ENCODE assay signal across 22 cellular contexts in genomic region chr13:49354719-49355118, GRCh38.
A peak's percentile ranks its signal among the peaks of the same experiment; 100 is the strongest.
DNase-seq lines count a peak whose midpoint lies in the region; ATAC-seq and TF ChIP-seq lines count a peak whose summit lies in the region.
"Had no signal": no experiment of that assay in that cellular context is flagged by ENCODE, and none has a peak within 500 bp of the region (broad histone marks: within the 10 kb centered on the region; RNA-seq: fewer than 3 reads in every experiment).

No MANE protein-coding gene starts in this region.

- no peaks in the 10 kb centered on the region for H4K20me1 ChIP-seq in SK-N-SH (ENCODE audit: insufficient read depth)

- no peaks in the 10 kb centered on the region for H3K79me2 ChIP-seq in SK-N-SH (ENCODE audit: insufficient read depth)

- H3K27ac ChIP-seq in SK-N-SH (ENCODE audit: low read depth in 2 of 2, low read length in 1 of 2): peak overlapping the region; percentile 31 to 92; a peak in 2 of 4 replicates
- peak overlapping the region; percentile 49 for H3K27ac ChIP-seq in vagina
- H3K27ac ChIP-seq: 22Rv1, PC-9, SJCRH30 had no signal

- POLR2A ChIA-PET in SK-N-SH (lab: Yijun Ruan, JAX): no interaction called here
- POLR2A ChIA-PET in GM10248 (lab: Yijun Ruan, JAX): no interaction called here

- CTCF ChIA-PET in SK-N-SH (lab: Yijun Ruan, JAX) (no interaction called here), GM10248 (lab: Yijun Ruan, JAX) (no interaction called here)

- peaks cover 29% of the 10 kb centered on the region for H3F3A ChIP-seq in SK-N-SH (replicated peaks; ENCODE audit: insufficient read depth)

- no peaks in the 10 kb centered on the region for H3K9me2 ChIP-seq in SK-N-SH

- TF ChIP-seq CTCF in SK-N-SH (IDR thresholded peaks at IDR 0.05): no peak
- TF ChIP-seq CTCF in fibroblast of the aortic adventitia (IDR thresholded peaks at IDR 0.05; ENCODE audit: insufficient read depth, low read length): no peak
- no peak for TF ChIP-seq CTCF in vagina (IDR thresholded peaks at IDR 0.05)
- no peak for TF ChIP-seq CTCF in GM10248 (IDR thresholded peaks at IDR 0.05; ENCODE audit: control extremely low read depth, extremely low read depth, low read depth, missing control alignments)

- no peak for ATAC-seq in SK-N-SH treated with all-trans-retinoic acid at 6 μM for 48 hours
- ATAC-seq: Right ventricle myocardium inferior had no signal

- no peaks in the 10 kb centered on the region for H3K27me3 ChIP-seq in SK-N-SH (ENCODE audit: insufficient read depth)
- H3K27me3 ChIP-seq in vagina: no peaks in the 10 kb centered on the region
- H3K27me3 ChIP-seq: SJCRH30 had no signal

- no peak for TF ChIP-seq EP300 in SK-N-SH (IDR thresholded peaks at IDR 0.05; ENCODE audit: borderline replicate concordance in 1 of 2, low read depth in 1 of 2, low read length in 1 of 2)

- no peak for TF ChIP-seq POLR2A in vagina (IDR thresholded peaks at IDR 0.05)

- peaks cover 0 to 24% of the 10 kb centered on the region in 2 experiments; a peak in 2 of 4 replicates for H3K4me1 ChIP-seq in SK-N-SH (ENCODE audit: control insufficient read depth in 1 of 2, insufficient read depth in 2 of 2, low read depth in 1 of 2, low read length in 1 of 2)
- H3K4me1 ChIP-seq in vagina: peaks cover 5% of the 10 kb centered on the region
- H3K4me1 ChIP-seq: SJCRH30 had no signal

- H3K9me3 ChIP-seq in SK-N-SH (no peaks in the 10 kb centered on the region), vagina (no peaks in the 10 kb centered on the region)
- H3K9me3 ChIP-seq: SJCRH30 had no signal

- H2AFZ ChIP-seq in SK-N-SH (ENCODE audit: low read depth): no peak overlapping the region
- H2AFZ ChIP-seq: PC-9 had no signal

- no peak for DNase-seq in SK-N-SH
- peak; percentile 50 for DNase-seq in dedifferentiated amniotic fluid mesenchymal stem cell (ENCODE audit: extremely low spot score)
- peak; percentile 58 for DNase-seq in fibroblast of the aortic adventitia (ENCODE audit: low read depth)
- DNase-seq in vagina (ENCODE audit: extremely low spot score in 2 of 2): no peak
- DNase-seq in GM10248 (ENCODE audit: extremely low spot score): no peak
- DNase-seq in SW 1271 (lab: John Stamatoyannopoulos, UW): no peak
- DNase-seq in NCI-H2081 (lab: John Stamatoyannopoulos, UW): no peak
- DNase-seq: Calu3, DMS79 treated with DMSO at 0.1 percent for 48 hours, GF-D8, KBM-7, MV-4-11, NCI-H1105, NCI-H146, NCI-H1930, NCI-H446 treated with DMSO at 0.1 percent for 48 hours, NCI-H526 treated with DMSO at 0.1 percent for 48 hours, PC-9, SJCRH30 had no signal

- no peak for TF ChIP-seq RAD21 in SK-N-SH (IDR thresholded peaks at IDR 0.05; ENCODE audit: low read length)

- no peak overlapping the region for H3K4me2 ChIP-seq in SK-N-SH
- H3K4me2 ChIP-seq: PC-9 had no signal

- WGBS in SK-N-SH (ENCODE audit: low lambda C conversion rate): 75% methylated on average over 1 of the region's 1 CpG

- H3K36me3 ChIP-seq in SK-N-SH (replicated peaks in 1 of 2; ENCODE audit: control insufficient read depth in 1 of 2, insufficient read depth in 2 of 2, low read length in 1 of 2) (peaks cover 0 to 3% of the 10 kb centered on the region in 2 experiments), vagina (peaks cover 0 to 17% of the 10 kb centered on the region in 2 donors)
- H3K36me3 ChIP-seq: SJCRH30 had no signal

- H3K9ac ChIP-seq in SK-N-SH: no peak overlapping the region

- intact Hi-C loops in vagina (cut with DNase I): no loop called here

- H3K4me3 ChIP-seq in SK-N-SH (ENCODE audit: low read depth in 2 of 2, low read length in 1 of 2): no peak overlapping the region
- H3K4me3 ChIP-seq in fibroblast of the aortic adventitia (ENCODE audit: low read depth, low read length): no peak overlapping the region
- H3K4me3 ChIP-seq in vagina: no peak overlapping the region
- H3K4me3 ChIP-seq: PC-9, SJCRH30 had no signal

TF ChIP-seq in SK-N-SH, 30 proteins besides CTCF, POLR2A, EP300 and RAD21:
- TF ChIP-seq NFIC (IDR thresholded peaks at IDR 0.05; ENCODE audit: borderline replicate concordance) (no peak), MXI1 (IDR thresholded peaks at IDR 0.05; ENCODE audit: low read depth, low read length) (no peak), ELF1 (IDR thresholded peaks at IDR 0.05) (no peak)
- TF ChIP-seq, protein P1, sequence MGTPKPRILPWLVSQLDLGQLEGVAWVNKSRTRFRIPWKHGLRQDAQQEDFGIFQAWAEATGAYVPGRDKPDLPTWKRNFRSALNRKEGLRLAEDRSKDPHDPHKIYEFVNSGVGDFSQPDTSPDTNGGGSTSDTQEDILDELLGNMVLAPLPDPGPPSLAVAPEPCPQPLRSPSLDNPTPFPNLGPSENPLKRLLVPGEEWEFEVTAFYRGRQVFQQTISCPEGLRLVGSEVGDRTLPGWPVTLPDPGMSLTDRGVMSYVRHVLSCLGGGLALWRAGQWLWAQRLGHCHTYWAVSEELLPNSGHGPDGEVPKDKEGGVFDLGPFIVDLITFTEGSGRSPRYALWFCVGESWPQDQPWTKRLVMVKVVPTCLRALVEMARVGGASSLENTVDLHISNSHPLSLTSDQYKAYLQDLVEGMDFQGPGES (IDR thresholded peaks at IDR 0.05; ENCODE audit: low read depth, low read length): no peak

TF ChIP-seq in SK-N-SH treated with all-trans-retinoic acid at 6 μM for 48 hours, 23 proteins besides CTCF, POLR2A, EP300 and RAD21:
- TF ChIP-seq RARB (CRISPR knock-in tag; IDR thresholded peaks at IDR 0.05) (no peak), OSR1 (CRISPR knock-in tag; IDR thresholded peaks at IDR 0.05) (no peak), ZC3H10 (CRISPR knock-in tag; IDR thresholded peaks at IDR 0.05) (no peak), ESRRG (CRISPR knock-in tag; IDR thresholded peaks at IDR 0.05) (no peak), PPARA (CRISPR knock-in tag; IDR thresholded peaks at IDR 0.05; ENCODE audit: borderline replicate concordance) (no peak), TCF4 (CRISPR knock-in tag; IDR thresholded peaks at IDR 0.05; ENCODE audit: borderline replicate concordance) (no peak), ARNTL (CRISPR knock-in tag; IDR thresholded peaks at IDR 0.05; ENCODE audit: borderline replicate concordance, low read depth) (no peak), GLIS3 (CRISPR knock-in tag; IDR thresholded peaks at IDR 0.05) (no peak), ZFP3 (CRISPR knock-in tag; IDR thresholded peaks at IDR 0.05) (no peak), ZNF565 (CRISPR knock-in tag; conservative IDR thresholded peaks at IDR 0.05; ENCODE audit: low read depth) (no peak), CSRNP3 (CRISPR knock-in tag; IDR thresholded peaks at IDR 0.05) (no peak), ZNF70 (CRISPR knock-in tag; IDR thresholded peaks at IDR 0.05) (no peak), BACH2 (CRISPR knock-in tag; IDR thresholded peaks at IDR 0.05; ENCODE audit: borderline replicate concordance) (no peak), ZFP30 (CRISPR knock-in tag; IDR thresholded peaks at IDR 0.05) (no peak)
- TF ChIP-seq, protein P2, sequence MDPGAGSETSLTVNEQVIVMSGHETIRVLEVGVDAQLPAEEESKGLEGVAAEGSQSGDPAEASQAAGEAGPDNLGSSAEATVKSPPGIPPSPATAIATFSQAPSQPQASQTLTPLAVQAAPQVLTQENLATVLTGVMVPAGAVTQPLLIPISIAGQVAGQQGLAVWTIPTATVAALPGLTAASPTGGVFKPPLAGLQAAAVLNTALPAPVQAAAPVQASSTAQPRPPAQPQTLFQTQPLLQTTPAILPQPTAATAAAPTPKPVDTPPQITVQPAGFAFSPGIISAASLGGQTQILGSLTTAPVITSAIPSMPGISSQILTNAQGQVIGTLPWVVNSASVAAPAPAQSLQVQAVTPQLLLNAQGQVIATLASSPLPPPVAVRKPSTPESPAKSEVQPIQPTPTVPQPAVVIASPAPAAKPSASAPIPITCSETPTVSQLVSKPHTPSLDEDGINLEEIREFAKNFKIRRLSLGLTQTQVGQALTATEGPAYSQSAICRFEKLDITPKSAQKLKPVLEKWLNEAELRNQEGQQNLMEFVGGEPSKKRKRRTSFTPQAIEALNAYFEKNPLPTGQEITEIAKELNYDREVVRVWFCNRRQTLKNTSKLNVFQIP (CRISPR knock-in tag; IDR thresholded peaks at IDR 0.05; ENCODE audit: borderline replicate concordance, low read depth): no peak
- TF ChIP-seq, protein P3, sequence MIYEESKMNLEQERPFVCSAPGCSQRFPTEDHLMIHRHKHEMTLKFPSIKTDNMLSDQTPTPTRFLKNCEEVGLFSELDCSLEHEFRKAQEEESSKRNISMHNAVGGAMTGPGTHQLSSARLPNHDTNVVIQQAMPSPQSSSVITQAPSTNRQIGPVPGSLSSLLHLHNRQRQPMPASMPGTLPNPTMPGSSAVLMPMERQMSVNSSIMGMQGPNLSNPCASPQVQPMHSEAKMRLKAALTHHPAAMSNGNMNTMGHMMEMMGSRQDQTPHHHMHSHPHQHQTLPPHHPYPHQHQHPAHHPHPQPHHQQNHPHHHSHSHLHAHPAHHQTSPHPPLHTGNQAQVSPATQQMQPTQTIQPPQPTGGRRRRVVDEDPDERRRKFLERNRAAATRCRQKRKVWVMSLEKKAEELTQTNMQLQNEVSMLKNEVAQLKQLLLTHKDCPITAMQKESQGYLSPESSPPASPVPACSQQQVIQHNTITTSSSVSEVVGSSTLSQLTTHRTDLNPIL (CRISPR knock-in tag; IDR thresholded peaks at IDR 0.05; ENCODE audit: low read depth): no peak

Comparison
In these comparisons a context has a peak if more than half of its experiments do, and no peak if none do; other contexts are left out.
1. DNase-seq: peak in dedifferentiated amniotic fluid mesenchymal stem cell (single experiment) and fibroblast of the aortic adventitia (single experiment); none in SK-N-SH (single experiment), vagina (0 of 2), GM10248 (single experiment), SW 1271 (0 of 2) and NCI-H2081 (0 of 2).